ENCODE assay signal across 8 cellular contexts in the genomic region with DNA sequence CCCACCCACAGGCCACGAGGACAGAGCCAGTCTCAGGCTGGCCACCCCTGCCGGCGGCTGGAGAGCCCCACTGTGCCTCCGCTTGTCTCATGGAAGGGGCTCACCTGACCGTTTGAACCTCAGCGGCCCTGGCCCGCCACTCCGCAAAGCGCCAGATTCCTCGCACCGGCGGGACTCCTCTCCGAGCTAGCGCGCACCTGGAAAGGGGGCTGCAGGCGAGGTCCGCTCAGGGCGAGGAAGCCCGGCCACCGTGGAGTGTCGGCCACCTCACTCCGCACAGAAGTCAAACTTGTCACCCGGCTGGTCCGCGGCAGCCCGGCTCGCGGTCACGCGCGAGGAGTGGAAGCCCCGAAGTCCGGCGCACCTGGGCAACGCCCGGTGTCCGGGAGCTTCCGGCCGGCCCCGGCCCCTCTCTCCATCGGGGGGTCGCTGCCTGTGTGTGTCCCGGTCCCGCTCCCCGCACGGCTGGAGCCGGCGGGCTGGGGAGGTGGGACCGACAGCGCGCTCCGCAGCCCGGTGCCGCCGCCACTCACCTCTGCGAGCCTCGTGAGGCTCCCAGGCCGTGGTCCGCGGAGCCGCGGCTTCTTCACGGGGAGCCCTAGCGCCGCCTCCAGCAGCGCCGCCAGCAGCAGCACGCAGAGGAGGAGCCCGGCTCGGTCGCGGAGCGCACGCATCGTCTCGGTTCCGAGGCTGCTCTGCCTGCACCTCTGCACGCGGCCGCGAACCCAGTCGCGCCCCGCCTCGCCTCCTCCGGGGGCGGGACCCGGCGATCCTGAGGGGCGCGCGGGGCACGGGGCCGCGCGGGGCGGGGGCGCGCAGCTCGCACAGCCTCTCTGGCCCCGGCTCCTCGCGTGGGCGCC. TPM values are rescaled to one million over a fixed set of nuclear protein-coding genes. Genes with fewer than 3 reads are reported as not detected.
DNase-seq lines count a peak whose midpoint lies in the region; ATAC-seq, FAIRE-seq and TF ChIP-seq lines count a peak whose summit lies in the region.

A gene (minus strand): TSS at position 697 of the 860 bp plus-strand sequence. CDS start 23 bp downstream, at position 674.

- no peak within 1 kb of the TSS for H3K27ac ChIP-seq in K562 (ENCODE audit: extremely low read depth, low read depth, low read length)

- H3K9ac ChIP-seq in K562 (ENCODE audit: insufficient read depth in 1 of 2, low read depth in 2 of 2, low read length in 2 of 2), result peak within 1 kb of the TSS in 1 of 2 experiments; percentile 78; a peak in 2 of 4 replicates

- no peaks in the 10 kb centered on the region for H3K9me3 ChIP-seq in K562 (replicated peaks; ENCODE audit: control insufficient read depth, insufficient read depth, low read depth, low read length)

- H3K27me3 ChIP-seq in K562 (ENCODE audit: control insufficient read depth in 2 of 2, insufficient read depth in 2 of 2, low read length in 2 of 2), result peaks cover 6 to 21% of the 10 kb centered on the region in 2 experiments; a peak in 3 of 5 replicates

- H4K20me1 ChIP-seq in K562 (replicated peaks; ENCODE audit: control insufficient read depth, insufficient read depth, low read length), result no peaks in the 10 kb centered on the region; the same call in 1 of the 2 replicates

- ATAC-seq in GM19023 (IDR thresholded peaks at IDR 0.05; ENCODE audit: unreplicated experiment) (peak; percentile 60), HG03442 (IDR thresholded peaks at IDR 0.05; ENCODE audit: unreplicated experiment) (peak; percentile 60), K562 (peak; percentile 88)

- H3K36me3 ChIP-seq in K562 (ENCODE audit: control insufficient read depth, insufficient read depth, low read length), result no peaks in the 10 kb centered on the region

- POLR2A ChIA-PET in K562 (lab: Yijun Ruan, JAX), result no interaction called here

- no peak for TF ChIP-seq RAD21 in K562 (CRISPR knock-in tag; conservative IDR thresholded peaks at IDR 0.05 in 1 of 2, IDR thresholded peaks at IDR 0.05 in 1 of 2)

- H3K4me3 ChIP-seq in K562, result peak within 1 kb of the TSS; percentile 34

- intact Hi-C loops in K562 (cut with micrococcal nuclease), result no loop called here

- no peak for TF ChIP-seq EP300 in K562 (IDR thresholded peaks at IDR 0.05; ENCODE audit: low read length)

- FAIRE-seq in K562 (lab: Jason Lieb, UNC), result no peak

- DNase-seq in AG08396 (ENCODE audit: low spot score) (peak; percentile 84), SW480 (ENCODE audit: low spot score) (peak; percentile 70), K562 (ENCODE audit: extremely low read depth in 1 of 4, low spot score in 3 of 4) (peak; percentile 43 to 80 (median 66)), iris pigment epithelial cell (ENCODE audit: low read depth) (peak; percentile 39), G401 (ENCODE audit: low spot score) (no peak)
- DNase-seq in stimulated activated CD4-positive, alpha-beta T cell treated with anti-CD3 and anti-CD28 coated beads, Interleukin-15, amount 100 ng/mL, for 24 hours, result peak; percentile 70

- peak within 1 kb of the TSS; percentile 25; the same call in 1 of the 2 replicates for H3K4me2 ChIP-seq in K562 (ENCODE audit: insufficient read depth, low read length)

- 0 out of 6 replicates have a peak, but pooled peaks of 1 of the 3 experiments have one; percentile 2 for TF ChIP-seq CTCF in K562 (IDR thresholded peaks at IDR 0.05 in 2 of 3, conservative IDR thresholded peaks at IDR 0.05 in 1 of 3; ENCODE audit: insufficient read depth in 2 of 3, low read depth in 1 of 3, low read length in 3 of 3)

- in situ Hi-C loops in K562 (cut with MboI), result no loop called here
- in situ Hi-C loops in G401 (cut with HindIII; ENCODE audit: low sequenced_read_pairs), result no loop called here

- H3K4me1 ChIP-seq in K562 (replicated peaks in 1 of 2; ENCODE audit: control insufficient read depth in 2 of 2, insufficient read depth in 2 of 2, low read length in 2 of 2), result peaks cover 0 to 19% of the 10 kb centered on the region in 2 experiments; a peak in 3 of 5 replicates

- CTCF ChIA-PET in K562 (lab: Yijun Ruan, JAX; ENCODE audit: low intra/inter-chr PET ratio), result no interaction called here

- no TSS peak for BruUV-seq in K562 (replicated peaks; lab: Mats Ljungman, UMichigan)

- no peak for TF ChIP-seq POLR2A in K562 (conservative IDR thresholded peaks at IDR 0.05)

- peak within 1 kb of the TSS; percentile 55; the same call in 1 of the 2 replicates for H2AFZ ChIP-seq in K562 (ENCODE audit: low read depth, low read length)

- no peaks in the 10 kb centered on the region for H3K9me1 ChIP-seq in K562 (ENCODE audit: control insufficient read depth, insufficient read depth, low read length)

- no peaks in the 10 kb centered on the region for H3K79me2 ChIP-seq in K562 (ENCODE audit: control insufficient read depth, insufficient read depth, low read length)

- WGBS in K562 (ENCODE audit: insufficient coverage, low coverage, missing lambda C conversion rate), result 24% methylated on average over 16 of the region's 104 CpGs

TF ChIP-seq in K562, 482 proteins besides CTCF, POLR2A, EP300 and RAD21 (continues in another document):
- TF ChIP-seq HDAC2 (IDR thresholded peaks at IDR 0.05), result no peak
- TF ChIP-seq, protein P1, sequence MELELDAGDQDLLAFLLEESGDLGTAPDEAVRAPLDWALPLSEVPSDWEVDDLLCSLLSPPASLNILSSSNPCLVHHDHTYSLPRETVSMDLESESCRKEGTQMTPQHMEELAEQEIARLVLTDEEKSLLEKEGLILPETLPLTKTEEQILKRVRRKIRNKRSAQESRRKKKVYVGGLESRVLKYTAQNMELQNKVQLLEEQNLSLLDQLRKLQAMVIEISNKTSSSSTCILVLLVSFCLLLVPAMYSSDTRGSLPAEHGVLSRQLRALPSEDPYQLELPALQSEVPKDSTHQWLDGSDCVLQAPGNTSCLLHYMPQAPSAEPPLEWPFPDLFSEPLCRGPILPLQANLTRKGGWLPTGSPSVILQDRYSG (tag; conservative IDR thresholded peaks at IDR 0.05; ENCODE audit: low read depth), result no peak
- TF ChIP-seq, protein P2, sequence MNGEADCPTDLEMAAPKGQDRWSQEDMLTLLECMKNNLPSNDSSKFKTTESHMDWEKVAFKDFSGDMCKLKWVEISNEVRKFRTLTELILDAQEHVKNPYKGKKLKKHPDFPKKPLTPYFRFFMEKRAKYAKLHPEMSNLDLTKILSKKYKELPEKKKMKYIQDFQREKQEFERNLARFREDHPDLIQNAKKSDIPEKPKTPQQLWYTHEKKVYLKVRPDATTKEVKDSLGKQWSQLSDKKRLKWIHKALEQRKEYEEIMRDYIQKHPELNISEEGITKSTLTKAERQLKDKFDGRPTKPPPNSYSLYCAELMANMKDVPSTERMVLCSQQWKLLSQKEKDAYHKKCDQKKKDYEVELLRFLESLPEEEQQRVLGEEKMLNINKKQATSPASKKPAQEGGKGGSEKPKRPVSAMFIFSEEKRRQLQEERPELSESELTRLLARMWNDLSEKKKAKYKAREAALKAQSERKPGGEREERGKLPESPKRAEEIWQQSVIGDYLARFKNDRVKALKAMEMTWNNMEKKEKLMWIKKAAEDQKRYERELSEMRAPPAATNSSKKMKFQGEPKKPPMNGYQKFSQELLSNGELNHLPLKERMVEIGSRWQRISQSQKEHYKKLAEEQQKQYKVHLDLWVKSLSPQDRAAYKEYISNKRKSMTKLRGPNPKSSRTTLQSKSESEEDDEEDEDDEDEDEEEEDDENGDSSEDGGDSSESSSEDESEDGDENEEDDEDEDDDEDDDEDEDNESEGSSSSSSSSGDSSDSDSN (IDR thresholded peaks at IDR 0.05; ENCODE audit: borderline replicate concordance in 1 of 2, low read depth in 2 of 2, low read length in 2 of 2), result peak in 1 of 2 experiments; percentile 39; a peak in 1 of 4 replicates
- TF ChIP-seq SAFB (IDR thresholded peaks at IDR 0.05; ENCODE audit: borderline replicate concordance, low read depth, low read length), result peak; percentile 72
- TF ChIP-seq TAF9B (IDR thresholded peaks at IDR 0.05; ENCODE audit: partially characterized antibody), result no peak
- TF ChIP-seq L3MBTL2 (IDR thresholded peaks at IDR 0.05), result peak; percentile 42; the same call in 1 of the 2 replicates

RNA-seq across cellular contexts. Expression of the gene that starts here (rescaled TPM):
- total RNA-seq in K562 (2011; cell fraction: chromatin; rRNA removed; ENCODE audit: low replicate concordance), result 0.49 TPM in 1 of 2 replicates, not detected in the other
- total RNA-seq in K562 (2011; cell fraction: nucleolus; rRNA removed), result 0.17 and 0.66 TPM in 2 replicates
- 0.29 and 0.84 TPM in 2 replicates for total RNA-seq in K562 (2011; cell fraction: nucleoplasm; rRNA removed)
- total RNA-seq in K562 (2014; rRNA removed) (0.24 TPM in 1 of 2 replicates, not detected in the other), K562 (2014; rRNA removed; fragmentation: Illumina TruSeq; extraction: Trizol) (not detected in 2 replicates), K562 (2015; rRNA removed; fragmentation: Illumina TruSeq; extraction: Trizol) (not detected in 2 replicates), K562 (2021) (0.11 TPM in 1 of 2 replicates, not detected in the other)
- polyA plus RNA-seq in K562 (2011; rRNA removed) (0.04 and 0.08 TPM in 2 replicates), K562 (2014; fragmentation: Illumina TruSeq; extraction: Trizol) (not detected in 2 replicates), K562 (2014; fragmentation: Nextera tagmentation; extraction: Ambion mirVana) (not detected), K562 (2014; rRNA removed) (not detected in 2 replicates)
- polyA plus RNA-seq in K562 (2011; cell fraction: cytosol; rRNA removed), result not detected in 2 replicates
- polyA plus RNA-seq in K562 (2011; cell fraction: nucleus; rRNA removed), result 0.18 and 0.35 TPM in 2 replicates
- not detected in 2 replicates for polyA plus RNA-seq in K562 (2012)
- not detected in 2 replicates for polyA minus RNA-seq in K562 (2011; rRNA and poly(A)+ RNA removed)
- not detected in 2 replicates for polyA minus RNA-seq in K562 (2011; cell fraction: cytosol; rRNA and poly(A)+ RNA removed)
- polyA minus RNA-seq in K562 (2011; cell fraction: nucleus; rRNA and poly(A)+ RNA removed), result 0.33 and 0.40 TPM in 2 replicates
- 0.37 and 0.68 TPM in 2 replicates for total RNA-seq in G401 (2014; rRNA removed; shearing (Covaris generic))

Comparison
In these comparisons a context has a peak if more than half of its experiments do, and no peak if none do; other contexts are left out.
1. Peak in DNase-seq, ATAC-seq, H3K4me3 ChIP-seq and H3K4me2 ChIP-seq in K562; RNA of the gene not detected or under 1 TPM.